19 cellular contexts compared by ENCODE assay signal in the genomic region with DNA sequence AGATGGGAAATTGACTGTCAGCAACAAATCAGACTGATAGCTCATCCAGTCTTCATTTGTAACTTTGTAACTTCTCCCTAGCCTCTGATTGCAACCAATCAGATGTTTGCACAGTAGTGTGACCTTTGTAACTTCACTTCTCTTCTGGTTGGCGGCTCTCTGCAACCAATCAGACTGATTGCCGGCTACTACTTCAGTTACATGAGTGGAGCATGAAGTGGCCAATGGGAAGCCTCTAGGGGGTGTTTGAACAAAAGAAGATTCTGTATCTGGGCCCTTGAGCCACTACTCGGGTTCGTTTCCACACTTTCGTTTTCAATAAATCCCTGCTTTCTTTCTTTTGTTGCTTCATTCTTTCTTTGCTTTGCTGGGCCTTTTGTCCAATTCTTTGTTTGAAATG.
"Had no signal": no experiment of that assay in that cellular context is flagged by ENCODE, and none has a peak within 500 bp of the region (broad histone marks: within the 10 kb centered on the region; RNA-seq: fewer than 3 reads in every experiment).

No MANE protein-coding gene starts in this region.

- DNase-seq: dorsolateral prefrontal cortex; effector CD4-positive, alpha-beta T cell; left ventricle myocardium superior; lower lobe of right lung; naive thymus-derived CD8-positive, alpha-beta T cell; nephron progenitor cell; occipital lobe; ovary; posterior cingulate gyrus; psoas muscle; right cardiac atrium; spleen; stimulated activated CD4-positive, alpha-beta T cell treated with anti-CD3 and anti-CD28 coated beads, Interleukin-2, amount 100 ng/mL, for 48 hours; stimulated activated naive B cell treated with anti-CD40 and anti-IgM and Interleukin-4, amounts not matched to agents 10 μg/mL and 1 μg/mL and 100 μg/mL, for 72 hours; transverse colon; upper lobe of right lung; uterus had no signal

- H3K4me3 ChIP-seq: dorsolateral prefrontal cortex, lower lobe of right lung, ovary, psoas muscle, skin epidermis, spleen, transverse colon, upper lobe of right lung, uterus had no signal

- H3K27ac Mint-ChIP-seq: naive thymus-derived CD8-positive, alpha-beta T cell; nephron progenitor cell; stimulated activated naive B cell treated with anti-CD40 and anti-IgM and Interleukin-4, amounts not matched to agents 10 μg/mL and 1 μg/mL and 100 μg/mL, for 72 hours; stimulated activated naive CD8-positive, alpha-beta T cell treated with anti-CD3 and anti-CD28 coated beads, Interleukin-15, Interleukin-2, amounts not matched to agents 100 ng/mL and 50 ng/mL, for 24 hours had no signal

- H3K4me3 Mint-ChIP-seq: naive thymus-derived CD8-positive, alpha-beta T cell; nephron progenitor cell; stimulated activated naive B cell treated with anti-CD40 and anti-IgM and Interleukin-4, amounts not matched to agents 10 μg/mL and 1 μg/mL and 100 μg/mL, for 72 hours; stimulated activated naive CD8-positive, alpha-beta T cell treated with anti-CD3 and anti-CD28 coated beads, Interleukin-15, Interleukin-2, amounts not matched to agents 100 ng/mL and 50 ng/mL, for 24 hours had no signal

- H3K4me1 Mint-ChIP-seq: naive thymus-derived CD8-positive, alpha-beta T cell; nephron progenitor cell; stimulated activated naive B cell treated with anti-CD40 and anti-IgM and Interleukin-4, amounts not matched to agents 10 μg/mL and 1 μg/mL and 100 μg/mL, for 72 hours had no signal

- H3K27me3 Mint-ChIP-seq: naive thymus-derived CD8-positive, alpha-beta T cell; stimulated activated naive B cell treated with anti-CD40 and anti-IgM and Interleukin-4, amounts not matched to agents 10 μg/mL and 1 μg/mL and 100 μg/mL, for 72 hours; stimulated activated naive CD8-positive, alpha-beta T cell treated with anti-CD3 and anti-CD28 coated beads, Interleukin-15, Interleukin-2, amounts not matched to agents 100 ng/mL and 50 ng/mL, for 24 hours had no signal

- H3K36me3 ChIP-seq: lower lobe of right lung, ovary, spleen, transverse colon, upper lobe of right lung, uterus had no signal

- H3K4me1 ChIP-seq: lower lobe of right lung, psoas muscle, spleen, transverse colon, upper lobe of right lung, uterus had no signal

- ATAC-seq: left ventricle myocardium superior; lower lobe of right lung; naive thymus-derived CD8-positive, alpha-beta T cell; psoas muscle; right cardiac atrium; stimulated activated naive B cell treated with anti-CD40 and anti-IgM and Interleukin-4, amounts not matched to agents 10 μg/mL and 1 μg/mL and 100 μg/mL, for 72 hours; upper lobe of right lung had no signal

- H3K9me3 ChIP-seq: lower lobe of right lung, ovary, psoas muscle, transverse colon, upper lobe of right lung, uterus had no signal

- H3K27ac ChIP-seq: dorsolateral prefrontal cortex, lower lobe of right lung, ovary, psoas muscle, skin epidermis, spleen, transverse colon, upper lobe of right lung, uterus had no signal

- H3K9me3 Mint-ChIP-seq: nephron progenitor cell had no signal

- H3K27me3 ChIP-seq: dorsolateral prefrontal cortex, ovary, spleen, transverse colon, upper lobe of right lung, uterus had no signal

- H3K36me3 Mint-ChIP-seq: stimulated activated naive B cell treated with anti-CD40 and anti-IgM and Interleukin-4, amounts not matched to agents 10 μg/mL and 1 μg/mL and 100 μg/mL, for 72 hours had no signal
